8 cellular contexts compared by ENCODE assay signal in the genomic region with DNA sequence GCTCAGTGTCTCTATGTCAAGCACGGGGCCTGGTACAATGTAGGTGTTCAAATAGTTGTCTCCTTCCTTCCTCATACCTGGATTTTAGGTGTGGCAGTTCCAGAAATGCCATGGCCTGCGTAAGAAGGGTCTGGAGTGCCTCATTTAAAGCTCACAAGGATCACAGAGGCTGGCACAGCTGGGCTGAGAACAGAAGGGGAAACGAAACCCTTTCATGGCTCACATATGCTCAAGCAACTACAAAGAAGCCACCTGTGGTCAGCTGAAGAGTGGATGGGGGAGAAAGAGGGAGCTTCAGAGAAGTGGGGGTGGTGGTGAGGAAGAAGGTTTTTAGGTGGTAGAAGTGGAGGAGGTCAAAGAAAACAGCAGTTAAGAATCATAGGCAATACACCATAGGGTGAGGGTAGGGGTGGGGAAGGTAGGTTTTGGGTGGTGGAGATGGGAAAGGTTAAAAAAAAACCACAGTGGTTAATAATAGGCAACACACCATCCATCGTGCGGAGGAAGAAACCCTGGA. TPM values are rescaled to one million over a fixed set of nuclear protein-coding genes. Genes with fewer than 3 reads are reported as not detected.
DNase-seq lines count a peak whose midpoint lies in the region; ATAC-seq, FAIRE-seq and TF ChIP-seq lines count a peak whose summit lies in the region.

No MANE protein-coding gene starts in this region.

- POLR2A ChIA-PET in activated CD8-positive, alpha-beta T cell treated with anti-CD3 and anti-CD28 coated beads for 36 hours (lab: Charles Lee): interaction anchor here (1.1 to 1.7 kb wide), 4 partner anchors 13 to 40 kb away, joined by 3 read pairs; a partner anchor contains a TSS

- no peaks in the 10 kb centered on the region for H3K9me3 Mint-ChIP-seq in activated CD8-positive, alpha-beta T cell treated with anti-CD3 and anti-CD28 coated beads for 36 hours

- ATAC-seq in GM19455 (IDR thresholded peaks at IDR 0.05; ENCODE audit: unreplicated experiment): peak; percentile 85
- peak; percentile 94 for ATAC-seq in HG03354 (IDR thresholded peaks at IDR 0.05; ENCODE audit: poor library complexity, severe bottlenecking, unreplicated experiment)
- peak; percentile 86 for ATAC-seq in activated CD8-positive, alpha-beta T cell treated with anti-CD3 and anti-CD28 coated beads for 36 hours

- peak; percentile 69 for DNase-seq in activated CD8-positive, alpha-beta T cell treated with anti-CD3 and anti-CD28 coated beads for 36 hours
- DNase-seq in D721Med (ENCODE audit: insufficient read length, low spot score): no peak
- DNase-seq in HuH-7.5 (ENCODE audit: low spot score): no peak
- DNase-seq in lower leg skin (ENCODE audit: low spot score in 2 of 2): no peak
- DNase-seq in activated CD4-positive, CD25-positive, alpha-beta regulatory T cell (lab: John Stamatoyannopoulos, UW): no peak

- peaks cover 7% of the 10 kb centered on the region; the same call in 1 of the 2 replicates for H3K9me3 ChIP-seq in DOHH2 (ENCODE audit: control insufficient read depth, insufficient read depth, low read length)

- no peaks in the 10 kb centered on the region for H4K20me1 ChIP-seq in DOHH2 (ENCODE audit: control insufficient read depth, insufficient read depth, low read depth, low read length)

- H3K79me2 ChIP-seq in DOHH2 (ENCODE audit: control insufficient read depth, low read length): no peaks in the 10 kb centered on the region; the same call in 1 of the 2 replicates

- H3K27me3 ChIP-seq in DOHH2 (ENCODE audit: control insufficient read depth, low read length): no peaks in the 10 kb centered on the region

- H3K27ac Mint-ChIP-seq in activated CD8-positive, alpha-beta T cell treated with anti-CD3 and anti-CD28 coated beads for 36 hours: peak overlapping the region; percentile 55

- H3F3A ChIP-seq in DOHH2 (ENCODE audit: control insufficient read depth, insufficient read depth): peaks cover 35% of the 10 kb centered on the region

- intact Hi-C loops in activated CD8-positive, alpha-beta T cell treated with anti-CD3 and anti-CD28 coated beads for 36 hours (cut with micrococcal nuclease): no loop called here
- intact Hi-C loops in lower leg skin (cut with DNase I; ENCODE audit: low total_unique reads): no loop called here

- peak overlapping the region; percentile 71 for H3K4me3 ChIP-seq in DOHH2 (ENCODE audit: low read length)
- H3K4me3 ChIP-seq in lower leg skin (ENCODE audit: low read depth, poor library complexity, severe bottlenecking): no peak overlapping the region

- TF ChIP-seq CTCF in DOHH2 (IDR thresholded peaks at IDR 0.05; ENCODE audit: low read depth, low read length, poor library complexity, severe bottlenecking): no peak
- TF ChIP-seq CTCF in activated CD8-positive, alpha-beta T cell treated with anti-CD3 and anti-CD28 coated beads for 36 hours (IDR thresholded peaks at IDR 0.05): no peak
- no peak for TF ChIP-seq CTCF in D721Med (IDR thresholded peaks at IDR 0.05; ENCODE audit: insufficient read depth, missing control alignments)
- TF ChIP-seq CTCF in lower leg skin (IDR thresholded peaks at IDR 0.05): no peak

- H3K27ac ChIP-seq in DOHH2 (ENCODE audit: low read depth, low read length): peak overlapping the region; percentile 93

- no peaks in the 10 kb centered on the region for H3K9me2 ChIP-seq in DOHH2 (replicated peaks; ENCODE audit: control insufficient read depth, low read length)

- CTCF ChIA-PET in activated CD8-positive, alpha-beta T cell treated with anti-CD3 and anti-CD28 coated beads for 36 hours (lab: Charles Lee): interaction anchor here (1.0 to 4.8 kb wide), 5 partner anchors 11 to 123 kb away, joined by 3 to 27 read pairs (median 5); no protein-coding TSS in a partner anchor

- TF ChIP-seq POLR2A in lower leg skin (IDR thresholded peaks at IDR 0.05): no peak

- no peak overlapping the region for H3K4me3 Mint-ChIP-seq in activated CD8-positive, alpha-beta T cell treated with anti-CD3 and anti-CD28 coated beads for 36 hours

- FAIRE-seq in D721Med (lab: Jason Lieb, UNC): no peak

- H3K27me3 Mint-ChIP-seq in activated CD8-positive, alpha-beta T cell treated with anti-CD3 and anti-CD28 coated beads for 36 hours: no peaks in the 10 kb centered on the region

- 75 to 78% methylated on average over 5 of the region's 5 CpGs for WGBS in lower leg skin, 2 donors

- H3K36me3 Mint-ChIP-seq in activated CD8-positive, alpha-beta T cell treated with anti-CD3 and anti-CD28 coated beads for 36 hours (ENCODE audit: low read depth): no peaks in the 10 kb centered on the region

- peaks cover 7% of the 10 kb centered on the region for H3K36me3 ChIP-seq in DOHH2 (ENCODE audit: control insufficient read depth, low read length)

- peaks cover 83% of the 10 kb centered on the region for H3K4me1 ChIP-seq in DOHH2 (ENCODE audit: control insufficient read depth, low read length)

- H3K4me1 Mint-ChIP-seq in activated CD8-positive, alpha-beta T cell treated with anti-CD3 and anti-CD28 coated beads for 36 hours (ENCODE audit: low read depth): peaks cover 34% of the 10 kb centered on the region

- H3K4me2 ChIP-seq in DOHH2 (ENCODE audit: low read length): peak overlapping the region; percentile 82

RNA-seq across cellular contexts. Expression of a gene that starts 17.0 kb away (rescaled TPM):
- total RNA-seq in activated CD8-positive, alpha-beta T cell treated with anti-CD3 and anti-CD28 coated beads for 36 hours: 10 to 100 TPM; 81.0 to 81.1 TPM
- total RNA-seq in lower leg skin: 10 to 100 TPM; 29.8 to 37.1 (median 31.9) TPM
